1 cellular context compared by ENCODE assay signal in genomic region chr11:35340715-35341114, GRCh38.
TF ChIP-seq lines count a peak whose summit lies in the region.

No MANE protein-coding gene starts in this region.

TF ChIP-seq in HepG2, 621 proteins besides CTCF, POLR2A, EP300 and RAD21 (continued from another document):
- TF ChIP-seq IRF2 (CRISPR knock-in tag; IDR thresholded peaks at IDR 0.05) (peak; percentile 51; the same call in 1 of the 2 replicates), ZNF570 (CRISPR knock-in tag; IDR thresholded peaks at IDR 0.05; ENCODE audit: borderline replicate concordance) (no peak), STAT6 (CRISPR knock-in tag; IDR thresholded peaks at IDR 0.05; ENCODE audit: borderline replicate concordance) (no peak), GPN1 (CRISPR knock-in tag; IDR thresholded peaks at IDR 0.05; ENCODE audit: borderline replicate concordance) (no peak), HMGA1 (CRISPR knock-in tag; conservative IDR thresholded peaks at IDR 0.05) (no peak), ZMAT5 (CRISPR knock-in tag; IDR thresholded peaks at IDR 0.05; ENCODE audit: borderline replicate concordance, low read depth) (no peak), PHF21A (CRISPR knock-in tag; IDR thresholded peaks at IDR 0.05) (peak; percentile 79), RXRA (CRISPR knock-in tag; IDR thresholded peaks at IDR 0.05) (peak; percentile 32; the same call in 1 of the 2 replicates), ZNF776 (CRISPR knock-in tag; IDR thresholded peaks at IDR 0.05) (no peak), FOSL1 (CRISPR knock-in tag; IDR thresholded peaks at IDR 0.05; ENCODE audit: borderline replicate concordance) (no peak), ZNF878 (CRISPR knock-in tag; IDR thresholded peaks at IDR 0.05) (peak; percentile 55; the same call in 1 of the 2 replicates), ZNF615 (CRISPR knock-in tag; IDR thresholded peaks at IDR 0.05; ENCODE audit: borderline replicate concordance) (no peak), ZNF562 (CRISPR knock-in tag; IDR thresholded peaks at IDR 0.05; ENCODE audit: borderline replicate concordance) (no peak), ATAD3A (CRISPR knock-in tag; IDR thresholded peaks at IDR 0.05) (no peak), RNF2 (conservative IDR thresholded peaks at IDR 0.05; ENCODE audit: low read depth) (no peak), ZNF816 (CRISPR knock-in tag; IDR thresholded peaks at IDR 0.05; ENCODE audit: borderline replicate concordance) (no peak; the same call in 1 of the 2 replicates), ATF7-NPFF (CRISPR knock-in tag; IDR thresholded peaks at IDR 0.05; ENCODE audit: low read depth) (no peak), HDAC1 (CRISPR knock-in tag; IDR thresholded peaks at IDR 0.05) (peak; percentile 68), TRIM22 (IDR thresholded peaks at IDR 0.05) (no peak), U2AF2 (IDR thresholded peaks at IDR 0.05; ENCODE audit: low read depth, low read length) (no peak), SPEN (CRISPR knock-in tag; IDR thresholded peaks at IDR 0.05; ENCODE audit: low read depth) (peak; percentile 65; the same call in 1 of the 2 replicates), SOX5 (CRISPR knock-in tag; IDR thresholded peaks at IDR 0.05; ENCODE audit: borderline replicate concordance) (peak; percentile 75), ZNF296 (CRISPR knock-in tag; conservative IDR thresholded peaks at IDR 0.05) (no peak), TCF7 (IDR thresholded peaks at IDR 0.05; ENCODE audit: low read depth) (0 out of 2 replicates have a peak, but pooled peaks have one; percentile 19), ZNF652 (CRISPR knock-in tag; IDR thresholded peaks at IDR 0.05; ENCODE audit: borderline replicate concordance, low read depth) (no peak), YEATS4 (CRISPR knock-in tag; IDR thresholded peaks at IDR 0.05; ENCODE audit: borderline replicate concordance) (no peak), ZNF17 (CRISPR knock-in tag; IDR thresholded peaks at IDR 0.05) (no peak), REL (CRISPR knock-in tag; conservative IDR thresholded peaks at IDR 0.05) (no peak), ZNF34 (CRISPR knock-in tag; IDR thresholded peaks at IDR 0.05; ENCODE audit: borderline replicate concordance) (no peak), ZNF660 (CRISPR knock-in tag; IDR thresholded peaks at IDR 0.05; ENCODE audit: borderline replicate concordance, low read depth) (no peak), ZSCAN25 (CRISPR knock-in tag; IDR thresholded peaks at IDR 0.05) (no peak), ZBTB25 (CRISPR knock-in tag; IDR thresholded peaks at IDR 0.05) (no peak), SOX6 (IDR thresholded peaks at IDR 0.05) (no peak), SOX6 (CRISPR knock-in tag; IDR thresholded peaks at IDR 0.05) (peak; percentile 89), SUZ12 (IDR thresholded peaks at IDR 0.05; ENCODE audit: low read depth, low read length) (no peak), ZBTB3 (CRISPR knock-in tag; IDR thresholded peaks at IDR 0.05; ENCODE audit: borderline replicate concordance, low read depth) (no peak), PHF8 (CRISPR knock-in tag; IDR thresholded peaks at IDR 0.05) (no peak), SIN3B (IDR thresholded peaks at IDR 0.05; ENCODE audit: low read length) (no peak), HMG20B (CRISPR knock-in tag; conservative IDR thresholded peaks at IDR 0.05) (no peak), ZNF263 (CRISPR knock-in tag; IDR thresholded peaks at IDR 0.05) (no peak), MTF1 (CRISPR knock-in tag; IDR thresholded peaks at IDR 0.05) (no peak), PAXIP1 (CRISPR knock-in tag; conservative IDR thresholded peaks at IDR 0.05) (peak; percentile 80), KDM6A (CRISPR knock-in tag; IDR thresholded peaks at IDR 0.05; ENCODE audit: low read depth) (no peak), GATAD2A (CRISPR knock-in tag; IDR thresholded peaks at IDR 0.05) (peak; percentile 92), GABPA (IDR thresholded peaks at IDR 0.05; ENCODE audit: low read depth, low read length) (no peak), GABPA (CRISPR knock-in tag; IDR thresholded peaks at IDR 0.05; ENCODE audit: low read depth) (peak; percentile 36; the same call in 1 of the 2 replicates), ZNF496 (CRISPR knock-in tag; IDR thresholded peaks at IDR 0.05; ENCODE audit: insufficient replicate concordance) (no peak), CAMTA2 (CRISPR knock-in tag; IDR thresholded peaks at IDR 0.05; ENCODE audit: borderline replicate concordance) (no peak), ZNF563 (CRISPR knock-in tag; IDR thresholded peaks at IDR 0.05) (no peak), ZNF260 (CRISPR knock-in tag; IDR thresholded peaks at IDR 0.05; ENCODE audit: borderline replicate concordance, low read depth) (no peak), KAT8 (CRISPR knock-in tag; IDR thresholded peaks at IDR 0.05) (peak; percentile 28; the same call in 1 of the 2 replicates), BRD4 (CRISPR knock-in tag; IDR thresholded peaks at IDR 0.05) (no peak)
